In the genomic region with DNA sequence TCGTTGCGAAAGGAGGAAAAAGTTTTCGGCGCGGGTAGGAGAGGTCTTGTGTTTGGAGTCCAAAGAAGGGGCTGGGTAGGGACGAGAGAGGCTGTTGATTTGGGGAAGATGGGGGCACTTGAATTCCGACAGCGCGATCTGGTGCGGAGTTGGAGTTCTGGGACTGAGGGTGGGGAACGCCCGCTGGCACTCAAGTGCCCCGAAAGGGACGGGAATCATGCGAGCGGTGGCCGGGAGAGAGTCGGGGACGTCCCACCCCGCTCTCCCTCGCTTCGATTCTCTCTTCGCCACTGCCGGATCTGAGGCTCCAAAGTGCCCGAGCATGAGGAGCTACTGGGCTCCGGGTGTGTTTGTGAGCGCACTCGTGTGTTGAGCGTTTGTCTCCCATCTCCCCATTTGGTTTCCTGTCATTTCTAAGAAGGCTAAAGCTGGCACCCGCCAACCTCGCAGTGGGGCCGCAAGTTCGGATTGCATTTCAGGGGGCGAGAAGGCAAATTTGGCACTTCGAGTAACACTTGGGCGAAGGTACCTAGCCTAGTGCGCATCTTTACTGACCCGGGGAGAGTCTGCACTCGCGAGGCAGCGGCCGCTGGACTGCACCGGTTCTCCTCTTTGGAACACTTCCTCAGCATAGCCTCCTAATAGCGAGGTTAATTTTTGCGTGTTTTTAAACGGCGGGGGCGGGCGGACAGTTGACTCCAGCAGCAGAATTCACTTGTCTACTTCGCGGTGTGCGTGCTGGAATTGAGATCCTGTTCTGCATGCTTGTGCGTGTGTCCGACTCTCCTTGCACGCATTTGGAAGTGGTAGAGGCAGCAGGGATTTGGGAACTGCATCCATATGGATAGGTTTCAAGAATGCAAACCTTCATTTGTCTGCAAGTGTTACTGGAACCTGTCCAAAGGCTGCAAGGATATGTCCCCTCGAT, we compare ENCODE assay signal across 8 cellular contexts. TPM values are rescaled to one million over a fixed set of nuclear protein-coding genes. Genes with fewer than 3 reads are reported as not detected.
A peak's percentile ranks its signal among the peaks of the same experiment; 100 is the strongest.
DNase-seq lines count a peak whose midpoint lies in the region; ATAC-seq, FAIRE-seq and TF ChIP-seq lines count a peak whose summit lies in the region.

No MANE protein-coding gene starts in this region.

- 13% methylated on average over 50 of the region's 56 CpGs for WGBS in A549 (ENCODE audit: missing lambda C conversion rate)

- no peaks in the 10 kb centered on the region for H3K9me3 Mint-ChIP-seq in central memory CD8-positive, alpha-beta T cell

- TF ChIP-seq POLR2A in A549 (IDR thresholded peaks at IDR 0.05; ENCODE audit: low read length) (no peak), GM18505 (IDR thresholded peaks at IDR 0.05; ENCODE audit: borderline replicate concordance, extremely low read depth, insufficient read depth, insufficient read length) (no peak)

- no peak overlapping the region for H3K27ac ChIP-seq in A549
- peak overlapping the region; percentile 80 for H3K27ac ChIP-seq in muscle layer of colon (ENCODE audit: low read depth, low read length)

- DNase-seq in A549 (ENCODE audit: low read depth in 1 of 2, low spot score in 1 of 2): peak; percentile 8 to 10
- peak; percentile 48 for DNase-seq in HT-29 (ENCODE audit: low spot score)
- no peak for DNase-seq in central memory CD8-positive, alpha-beta T cell (ENCODE audit: low spot score in 2 of 2)

- H3K36me3 Mint-ChIP-seq in central memory CD8-positive, alpha-beta T cell (ENCODE audit: insufficient read depth): no peaks in the 10 kb centered on the region

- peak overlapping the region; percentile 26 for H3K4me3 Mint-ChIP-seq in central memory CD8-positive, alpha-beta T cell

- no peaks in the 10 kb centered on the region for H3K27me3 ChIP-seq in muscle layer of colon (ENCODE audit: control insufficient read depth in 1 of 2, insufficient read depth in 2 of 2, low read length in 2 of 2)

- H3K9me3 ChIP-seq in A549: no peaks in the 10 kb centered on the region
- no peaks in the 10 kb centered on the region for H3K9me3 ChIP-seq in muscle layer of colon (ENCODE audit: low read length)

- ATAC-seq in A549 (peak; percentile 35 to 54; a peak in 5 of 6 replicates), GM18505 (IDR thresholded peaks at IDR 0.05; ENCODE audit: unreplicated experiment) (no peak), HG02884 (IDR thresholded peaks at IDR 0.05; ENCODE audit: unreplicated experiment) (no peak), HG03025 (IDR thresholded peaks at IDR 0.05; ENCODE audit: low FRiP score, unreplicated experiment) (no peak), HG02610 (IDR thresholded peaks at IDR 0.05; ENCODE audit: unreplicated experiment) (no peak)
- ATAC-seq in central memory CD8-positive, alpha-beta T cell (replicated peaks; ENCODE audit: extremely low read depth, poor library complexity, severe bottlenecking): no peak

- POLR2A ChIA-PET in A549 (lab: Yijun Ruan, JAX): no interaction called here

- peak overlapping the region; percentile 52 for H3K9ac ChIP-seq in muscle layer of colon (ENCODE audit: low read length)

- H3K4me1 ChIP-seq in A549 (peaks cover 12% of the 10 kb centered on the region; the same call in 1 of the 3 replicates), muscle layer of colon (ENCODE audit: insufficient read depth, low read length) (peaks cover 4% of the 10 kb centered on the region)

- TF ChIP-seq CTCF in A549 (IDR thresholded peaks at IDR 0.05): no peak

- H3K27ac Mint-ChIP-seq in central memory CD8-positive, alpha-beta T cell (ENCODE audit: low read depth): no peak overlapping the region

- H3K27me3 Mint-ChIP-seq in central memory CD8-positive, alpha-beta T cell: peaks cover 66% of the 10 kb centered on the region

- TF ChIP-seq EP300 in A549 (IDR thresholded peaks at IDR 0.05): no peak

- no peak for TF ChIP-seq RAD21 in A549 (conservative IDR thresholded peaks at IDR 0.05 in 1 of 2, IDR thresholded peaks at IDR 0.05 in 1 of 2)

- peaks cover 7% of the 10 kb centered on the region for H3K4me1 Mint-ChIP-seq in central memory CD8-positive, alpha-beta T cell

- CTCF ChIA-PET in A549 (lab: Yijun Ruan, JAX): no interaction called here

- H3K36me3 ChIP-seq in muscle layer of colon (ENCODE audit: insufficient read depth, low read length): no peaks in the 10 kb centered on the region

- peak overlapping the region; percentile 48 for H3K4me3 ChIP-seq in A549
- peak overlapping the region; percentile 49 to 86 for H3K4me3 ChIP-seq in muscle layer of colon (ENCODE audit: low read depth in 1 of 2, low read length in 2 of 2)

- FAIRE-seq in A549 (lab: Jason Lieb, UNC): no peak

- H3K4me2 ChIP-seq in A549: peak overlapping the region; percentile 85

TF ChIP-seq in A549, 52 proteins besides CTCF, POLR2A, EP300 and RAD21:
- TF ChIP-seq GATA3 (IDR thresholded peaks at IDR 0.05; ENCODE audit: borderline replicate concordance): no peak
- no peak for TF ChIP-seq BHLHE40 (IDR thresholded peaks at IDR 0.05; ENCODE audit: low read depth, low read length)

RNA-seq across cellular contexts. Expression of a gene that starts 1.2 kb away (rescaled TPM):
- polyA plus RNA-seq in A549 (2011; rRNA removed) (0.03 and 0.15 TPM in 2 replicates), A549 (2017; fragmentation: RNase III; extraction: RNeasy Plus Mini Kit Qiagen cat#74134 plus additional on column Dnase treatment) (0.01 to 0.15 TPM (median 0.05 TPM) in 3 replicates)
- not detected in 2 replicates for polyA plus RNA-seq in A549 (2012; cell fraction: cytosol; rRNA removed)
- not detected in 2 replicates for polyA plus RNA-seq in A549 (2012; cell fraction: nucleus; rRNA removed)
- polyA minus RNA-seq in A549 (2011; rRNA and poly(A)+ RNA removed): 0.05 and 0.45 TPM in 2 replicates
- 8.8 and 10.2 TPM in 2 replicates for total RNA-seq in HT-29 (2014; rRNA removed; shearing (Covaris generic))

Comparison
In these comparisons a context has a peak if more than half of its experiments do, and no peak if none do; other contexts are left out.
1. ATAC-seq: peak in A549 (2 of 2); none in central memory CD8-positive, alpha-beta T cell (single experiment), GM18505 (single experiment), HG02884 (single experiment), HG03025 (single experiment) and HG02610 (single experiment).
2. DNase-seq: peak in A549 (2 of 2) and HT-29 (single experiment); none in central memory CD8-positive, alpha-beta T cell (0 of 2).